9 cellular contexts compared by ENCODE assay signal in genomic region chr11:124633355-124633754, GRCh38. TPM values are rescaled to one million over a fixed set of nuclear protein-coding genes. Genes with fewer than 3 reads are reported as not detected.
DNase-seq lines count a peak whose midpoint lies in the region; ATAC-seq and TF ChIP-seq lines count a peak whose summit lies in the region.
"Had no signal": no experiment of that assay in that cellular context is flagged by ENCODE, and none has a peak within 500 bp of the region (broad histone marks: within the 10 kb centered on the region; RNA-seq: fewer than 3 reads in every experiment).

No MANE protein-coding gene starts in this region.

- H3K27me3 ChIP-seq in BJ (ENCODE audit: control insufficient read depth, insufficient read depth, low read length) (no peaks in the 10 kb centered on the region), lower lobe of right lung (ENCODE audit: low read depth) (no peaks in the 10 kb centered on the region), upper lobe of right lung (no peaks in the 10 kb centered on the region)

- ATAC-seq in lower lobe of right lung (no peak), upper lobe of right lung (no peak)
- ATAC-seq: esophagus mucosa had no signal

- H3K4me1 ChIP-seq in lower lobe of right lung, result no peaks in the 10 kb centered on the region
- no peaks in the 10 kb centered on the region for H3K4me1 ChIP-seq in upper lobe of right lung

- H3K27ac ChIP-seq in lower lobe of right lung (no peak overlapping the region), upper lobe of right lung (no peak overlapping the region)

- POLR2A ChIA-PET in BJ (lab: Charles Lee), result no interaction called here

- CTCF ChIA-PET in BJ (lab: Yijun Ruan, JAX), result interaction anchor here (1.9 to 3.2 kb wide), 3 partner anchors 10 to 203 kb away, joined by 4 to 18 read pairs (median 10); partner anchors contain the start of gene TBRG1

- peak; percentile 43 for TF ChIP-seq CTCF in BJ (IDR thresholded peaks at IDR 0.05; ENCODE audit: insufficient read depth, low read depth, low read length)
- TF ChIP-seq CTCF in lower lobe of right lung (IDR thresholded peaks at IDR 0.05), result no peak
- TF ChIP-seq CTCF in upper lobe of right lung (IDR thresholded peaks at IDR 0.05), result no peak

- peaks cover 16% of the 10 kb centered on the region for H3K36me3 ChIP-seq in BJ (ENCODE audit: control insufficient read depth, insufficient read depth, low read length)
- H3K36me3 ChIP-seq in lower lobe of right lung, result peaks cover 99% of the 10 kb centered on the region
- peaks cover 94% of the 10 kb centered on the region for H3K36me3 ChIP-seq in upper lobe of right lung

- H3K9me3 ChIP-seq in lower lobe of right lung (no peaks in the 10 kb centered on the region), upper lobe of right lung (no peaks in the 10 kb centered on the region)

- H3K4me3 ChIP-seq in BJ (ENCODE audit: low read depth, low read length) (no peak overlapping the region), lower lobe of right lung (no peak overlapping the region), upper lobe of right lung (no peak overlapping the region)

- intact Hi-C loops in lower lobe of right lung (cut with DNase I) (no loop called here), upper lobe of right lung (cut with DNase I) (no loop called here)

- DNase-seq in BJ (ENCODE audit: low read depth) (no peak), NAMALWA (ENCODE audit: low spot score) (peak; percentile 35), fibroblast of peridontal ligament (ENCODE audit: extremely low read depth) (peak; percentile 26), lower lobe of right lung (no peak), upper lobe of right lung (no peak)
- DNase-seq in stimulated activated CD4-positive, alpha-beta T cell treated with anti-CD3 and anti-CD28 coated beads, Interleukin-15, amount 100 ng/mL, for 24 hours, result no peak
- DNase-seq: activated T-cell treated with anti-CD3 and anti-CD28 coated beads, Interleukin-2, amount 50 U/mL, for 24 hours had no signal

RNA-seq across cellular contexts. Expression of gene TBRG1, which starts 10.7 kb away (rescaled TPM):
- 40.8 and 42.5 TPM in 2 replicates for polyA plus RNA-seq in BJ (2011; rRNA removed)
- 11.5 and 14.4 TPM in 2 replicates for polyA minus RNA-seq in BJ (2011; rRNA and poly(A)+ RNA removed)
- 46.3 TPM for total RNA-seq in lower lobe of right lung
- 44.9 TPM for total RNA-seq in upper lobe of right lung

RNA-seq across cellular contexts. Expression of gene PANX3, which starts 22.1 kb away (rescaled TPM):
- polyA plus RNA-seq in BJ (2011; rRNA removed), result not detected in 2 replicates
- polyA minus RNA-seq in BJ (2011; rRNA and poly(A)+ RNA removed), result not detected in 2 replicates
- total RNA-seq in lower lobe of right lung (not detected), upper lobe of right lung (not detected)
- total RNA-seq: esophagus mucosa, myocyte had no signal

RNA-seq across cellular contexts. Expression of gene SIAE, which starts 40.2 kb away (rescaled TPM):
- 42.1 and 43.8 TPM in 2 replicates for polyA plus RNA-seq in BJ (2011; rRNA removed)
- polyA minus RNA-seq in BJ (2011; rRNA and poly(A)+ RNA removed), result 2.4 and 4.5 TPM in 2 replicates
- total RNA-seq in lower lobe of right lung (41.4 TPM), upper lobe of right lung (41.6 TPM)

RNA-seq across cellular contexts. Expression of gene SPA17, which starts 40.3 kb away (rescaled TPM):
- 2.9 and 12.1 TPM in 2 replicates for polyA plus RNA-seq in BJ (2011; rRNA removed)
- 2.6 and 4.5 TPM in 2 replicates for polyA minus RNA-seq in BJ (2011; rRNA and poly(A)+ RNA removed)
- total RNA-seq in lower lobe of right lung, result 8.5 TPM
- 4.8 TPM for total RNA-seq in upper lobe of right lung

Comparison
In these comparisons a context has a peak if more than half of its experiments do, and no peak if none do; other contexts are left out.
1. DNase-seq: peak in NAMALWA (single experiment) and fibroblast of peridontal ligament (single experiment); none in BJ (single experiment), stimulated activated CD4-positive, alpha-beta T cell treated with anti-CD3 and anti-CD28 coated beads, Interleukin-15, amount 100 ng/mL, for 24 hours (single experiment), lower lobe of right lung (single experiment) and upper lobe of right lung (single experiment).